8 cellular contexts compared by ENCODE assay signal in genomic region chr11:75347781-75348613, GRCh38. TPM values are rescaled to one million over a fixed set of nuclear protein-coding genes. Genes with fewer than 3 reads are reported as not detected.
DNase-seq lines count a peak whose midpoint lies in the region; ATAC-seq and TF ChIP-seq lines count a peak whose summit lies in the region.

No MANE protein-coding gene starts in this region.

- H3K4me3 ChIP-seq in HFF-Myc (replicated peaks; ENCODE audit: low read depth, low read length) (no peak overlapping the region), breast epithelium (peak overlapping the region in 1 of 3 donors; percentile 18), mesodermal cell (ENCODE audit: extremely low read depth, insufficient read depth, low read length, poor library complexity, severe bottlenecking) (no peak overlapping the region)

- TF ChIP-seq CTCF in HFF-Myc (IDR thresholded peaks at IDR 0.05; ENCODE audit: low read depth, low read length, missing control alignments) (no peak), breast epithelium (IDR thresholded peaks at IDR 0.05) (no peak)

- H3K36me3 ChIP-seq in breast epithelium (no peaks in the 10 kb centered on the region), mesodermal cell (ENCODE audit: control insufficient read depth, insufficient read depth, low read length) (no peaks in the 10 kb centered on the region)

- 65 to 87% methylated on average over 7 to 8 of the region's 8 CpGs for WGBS in mesodermal cell (ENCODE audit: insufficient coverage in 2 of 2), 2 experiments

- no peak for ATAC-seq in GM21526 (IDR thresholded peaks at IDR 0.05; ENCODE audit: low FRiP score, unreplicated experiment)

- peak; percentile 92 for DNase-seq in AG08395 (ENCODE audit: low spot score)
- peak; percentile 98 for DNase-seq in HFF-Myc (ENCODE audit: extremely low read depth, low read depth)
- no peak for DNase-seq in breast epithelium (ENCODE audit: low spot score in 2 of 2)
- DNase-seq in stimulated activated CD4-positive, alpha-beta T cell treated with anti-CD3 and anti-CD28 coated beads, Interleukin-2, amount 100 ng/mL, for 48 hours = no peak
- no peak for DNase-seq in NK-92 (lab: John Stamatoyannopoulos, UW; ENCODE audit: unreplicated experiment)
- no peak for DNase-seq in retina

- H3K27me3 ChIP-seq in breast epithelium = no peaks in the 10 kb centered on the region

- H3K27ac ChIP-seq in breast epithelium = peak overlapping the region; percentile 91 to 99
- H3K27ac ChIP-seq in mesodermal cell (ENCODE audit: low read depth, low read length, severe bottlenecking) = peak overlapping the region; percentile 79

- TF ChIP-seq POLR2A in breast epithelium (IDR thresholded peaks at IDR 0.05) = no peak

- H3K4me1 ChIP-seq in breast epithelium (peaks cover 24 to 47% of the 10 kb centered on the region in 2 donors), mesodermal cell (ENCODE audit: control insufficient read depth, insufficient read depth, low read length, poor library complexity, severe bottlenecking) (peaks cover 67% of the 10 kb centered on the region)

- intact Hi-C loops in breast epithelium (cut with DNase I; ENCODE audit: low total_unique reads) = no loop called here

- H3K9me3 ChIP-seq in breast epithelium (no peaks in the 10 kb centered on the region), mesodermal cell (ENCODE audit: control insufficient read depth, low read length) (no peaks in the 10 kb centered on the region)

RNA-seq across cellular contexts. Expression of gene ARRB1, which starts 3.5 kb away (rescaled TPM):
- 10 to 100 TPM; 31.2 to 64.0 (median 42.3) TPM for total RNA-seq in breast epithelium
- polyA plus RNA-seq in mesodermal cell (2013, experiment 1 of 2) = 27.5 TPM
- polyA plus RNA-seq in mesodermal cell (2013, experiment 2 of 2) = 25.6 TPM

RNA-seq across cellular contexts. Expression of gene RPS3, which starts 51.3 kb away (rescaled TPM):
- total RNA-seq in breast epithelium = 1,000 to 10,000 TPM; 1,024 to 2,406 (median 1,978) TPM
- polyA plus RNA-seq in mesodermal cell (2013, experiment 1 of 2) = 3,157 TPM
- 3,069 TPM for polyA plus RNA-seq in mesodermal cell (2013, experiment 2 of 2)

Comparison
In these comparisons a context has a peak if more than half of its experiments do, and no peak if none do; other contexts are left out.
1. DNase-seq: peak in AG08395 (single experiment) and HFF-Myc (single experiment); none in breast epithelium (0 of 2), stimulated activated CD4-positive, alpha-beta T cell treated with anti-CD3 and anti-CD28 coated beads, Interleukin-2, amount 100 ng/mL, for 48 hours (0 of 2), NK-92 (single experiment) and retina (single experiment).